ENCODE assay signal across 24 cellular contexts in genomic region chr14:99347561-99347960, GRCh38.
A peak's percentile ranks its signal among the peaks of the same experiment; 100 is the strongest.
DNase-seq lines count a peak whose midpoint lies in the region; ATAC-seq and TF ChIP-seq lines count a peak whose summit lies in the region.
"Had no signal": no experiment of that assay in that cellular context is flagged by ENCODE, and none has a peak within 500 bp of the region (broad histone marks: within the 10 kb centered on the region; RNA-seq: fewer than 3 reads in every experiment).

No MANE protein-coding gene starts in this region.

- H3K27ac Mint-ChIP-seq in natural killer cell treated with Interleukin-12 subunit alpha and Interleukin-12 subunit beta and Interleukin-15 and Interleukin-18, amount 100 ng/mL, for 72 hours = peak overlapping the region; percentile 57
- no peak overlapping the region for H3K27ac Mint-ChIP-seq in natural killer cell
- H3K27ac Mint-ChIP-seq in activated CD4-positive, alpha-beta T cell treated with anti-CD3 and anti-CD28 coated beads, Interleukin-2, amount 10 ng/mL, durations not matched to agents 24 days and 14 days = no peak overlapping the region
- H3K27ac Mint-ChIP-seq: CD4-positive, alpha-beta T cell had no signal

- no peaks in the 10 kb centered on the region for H3K9me3 Mint-ChIP-seq in natural killer cell treated with Interleukin-12 subunit alpha and Interleukin-12 subunit beta and Interleukin-15 and Interleukin-18, amount 100 ng/mL, for 72 hours
- H3K9me3 Mint-ChIP-seq in natural killer cell = no peaks in the 10 kb centered on the region
- no peaks in the 10 kb centered on the region for H3K9me3 Mint-ChIP-seq in activated CD4-positive, alpha-beta T cell treated with anti-CD3 and anti-CD28 coated beads, Interleukin-2, amount 10 ng/mL, durations not matched to agents 24 days and 14 days
- H3K9me3 Mint-ChIP-seq: CD4-positive, alpha-beta T cell had no signal

- no peak for TF ChIP-seq POLR2A in sigmoid colon (IDR thresholded peaks at IDR 0.05)

- intact Hi-C loops in natural killer cell (cut with micrococcal nuclease) = no loop called here
- intact Hi-C loops in sigmoid colon (cut with DNase I) = no loop called here
- intact Hi-C loops in activated CD4-positive, alpha-beta T cell treated with anti-CD3 and anti-CD28 coated beads, Interleukin-2, amount 10 ng/mL, durations not matched to agents 24 days and 14 days (cut with micrococcal nuclease) = no loop called here

- no peak for ATAC-seq in natural killer cell treated with Interleukin-12 subunit alpha and Interleukin-12 subunit beta and Interleukin-15 and Interleukin-18, amount 100 ng/mL, for 72 hours
- ATAC-seq in natural killer cell = no peak
- no peak for ATAC-seq in GM21528 (IDR thresholded peaks at IDR 0.05; ENCODE audit: low FRiP score, unreplicated experiment)
- ATAC-seq: GM12878, K562, PC-3, Right ventricle myocardium inferior had no signal

- no peaks in the 10 kb centered on the region for H3K27me3 ChIP-seq in sigmoid colon

- H3K4me3 ChIP-seq in sigmoid colon = no peak overlapping the region
- H3K4me3 ChIP-seq: GM12878, K562, SJSA1 had no signal

- DNase-seq in natural killer cell treated with Interleukin-12 subunit alpha and Interleukin-12 subunit beta and Interleukin-15 and Interleukin-18, amount 100 ng/mL, for 72 hours (ENCODE audit: low spot score) = no peak
- DNase-seq in natural killer cell = no peak
- peak; percentile 45 for DNase-seq in islet precursor cell
- peak; percentile 34 for DNase-seq in sigmoid colon
- no peak for DNase-seq in NCI-H524 (lab: John Stamatoyannopoulos, UW)
- no peak for DNase-seq in activated CD4-positive, alpha-beta T cell treated with anti-CD3 and anti-CD28 coated beads, Interleukin-2, amount 10 ng/mL, durations not matched to agents 24 days and 14 days
- DNase-seq: 8988T; ACHN; CD4-positive, alpha-beta T cell; DMS53; Kasumi-1; NCI-H1092 treated with DMSO at 0.1 percent for 48 hours; NCI-H1436; NCI-H187; NCI-H446; NCI-H526; NCI-H82; NK-92 treated with Interleukin-12 subunit alpha and Interleukin-12 subunit beta, amount 100 ng/mL, for 24 hours; PC-3 had no signal

- no peaks in the 10 kb centered on the region for H3K36me3 Mint-ChIP-seq in natural killer cell treated with Interleukin-12 subunit alpha and Interleukin-12 subunit beta and Interleukin-15 and Interleukin-18, amount 100 ng/mL, for 72 hours
- H3K36me3 Mint-ChIP-seq in natural killer cell = no peaks in the 10 kb centered on the region
- no peaks in the 10 kb centered on the region for H3K36me3 Mint-ChIP-seq in activated CD4-positive, alpha-beta T cell treated with anti-CD3 and anti-CD28 coated beads, Interleukin-2, amount 10 ng/mL, durations not matched to agents 24 days and 14 days (ENCODE audit: low read depth)

- no peaks in the 10 kb centered on the region for H3K4me1 ChIP-seq in sigmoid colon
- H3K4me1 ChIP-seq: SJSA1 had no signal

- no peak for TF ChIP-seq EP300 in sigmoid colon (IDR thresholded peaks at IDR 0.05)

- no peak overlapping the region for H3K27ac ChIP-seq in sigmoid colon
- H3K27ac ChIP-seq: SJSA1 had no signal

- peaks cover 0 to 5% of the 10 kb centered on the region in 2 donors for H3K4me1 Mint-ChIP-seq in natural killer cell treated with Interleukin-12 subunit alpha and Interleukin-12 subunit beta and Interleukin-15 and Interleukin-18, amount 100 ng/mL, for 72 hours (ENCODE audit: low read depth in 2 of 2)
- H3K4me1 Mint-ChIP-seq in natural killer cell = peaks cover 4 to 18% of the 10 kb centered on the region in 2 donors
- H3K4me1 Mint-ChIP-seq in activated CD4-positive, alpha-beta T cell treated with anti-CD3 and anti-CD28 coated beads, Interleukin-2, amount 10 ng/mL, durations not matched to agents 24 days and 14 days = no peaks in the 10 kb centered on the region

- TF ChIP-seq CTCF in natural killer cell (IDR thresholded peaks at IDR 0.05) (no peak), sigmoid colon (IDR thresholded peaks at IDR 0.05) (no peak)

- H3K27me3 Mint-ChIP-seq in natural killer cell treated with Interleukin-12 subunit alpha and Interleukin-12 subunit beta and Interleukin-15 and Interleukin-18, amount 100 ng/mL, for 72 hours = peaks cover 6 to 7% of the 10 kb centered on the region in 2 donors
- H3K27me3 Mint-ChIP-seq in natural killer cell (ENCODE audit: low read depth in 2 of 2) = peaks cover 0 to 12% of the 10 kb centered on the region in 2 donors
- H3K27me3 Mint-ChIP-seq in activated CD4-positive, alpha-beta T cell treated with anti-CD3 and anti-CD28 coated beads, Interleukin-2, amount 10 ng/mL, durations not matched to agents 24 days and 14 days = peaks cover 8% of the 10 kb centered on the region

- no peaks in the 10 kb centered on the region for H3K9me3 ChIP-seq in sigmoid colon
- H3K9me3 ChIP-seq: SJSA1 had no signal

- no peaks in the 10 kb centered on the region for H3K36me3 ChIP-seq in sigmoid colon
- H3K36me3 ChIP-seq: SJSA1 had no signal

- no peak overlapping the region for H3K4me3 Mint-ChIP-seq in natural killer cell treated with Interleukin-12 subunit alpha and Interleukin-12 subunit beta and Interleukin-15 and Interleukin-18, amount 100 ng/mL, for 72 hours
- H3K4me3 Mint-ChIP-seq in natural killer cell = no peak overlapping the region
- no peak overlapping the region for H3K4me3 Mint-ChIP-seq in activated CD4-positive, alpha-beta T cell treated with anti-CD3 and anti-CD28 coated beads, Interleukin-2, amount 10 ng/mL, durations not matched to agents 24 days and 14 days
- H3K4me3 Mint-ChIP-seq: CD4-positive, alpha-beta T cell had no signal

- 82 to 88% methylated on average over 9 of the region's 9 CpGs for WGBS in sigmoid colon, 2 donors

Comparison
In these comparisons a context has a peak if more than half of its experiments do, and no peak if none do; other contexts are left out.
1. H3K27ac Mint-ChIP-seq: peak in natural killer cell treated with Interleukin-12 subunit alpha and Interleukin-12 subunit beta and Interleukin-15 and Interleukin-18, amount 100 ng/mL, for 72 hours (2 of 2); none in natural killer cell (0 of 2) and activated CD4-positive, alpha-beta T cell treated with anti-CD3 and anti-CD28 coated beads, Interleukin-2, amount 10 ng/mL, durations not matched to agents 24 days and 14 days (single experiment).
2. DNase-seq: peak in islet precursor cell (single experiment) and sigmoid colon (single experiment); none in natural killer cell treated with Interleukin-12 subunit alpha and Interleukin-12 subunit beta and Interleukin-15 and Interleukin-18, amount 100 ng/mL, for 72 hours (single experiment), natural killer cell (single experiment), NCI-H524 (0 of 2) and activated CD4-positive, alpha-beta T cell treated with anti-CD3 and anti-CD28 coated beads, Interleukin-2, amount 10 ng/mL, durations not matched to agents 24 days and 14 days (single experiment).